8 cellular contexts compared by ENCODE assay signal in genomic region chr7:77537136-77537594, GRCh38. TPM values are rescaled to one million over a fixed set of nuclear protein-coding genes. Genes with fewer than 3 reads are reported as not detected.
DNase-seq lines count a peak whose midpoint lies in the region; ATAC-seq and TF ChIP-seq lines count a peak whose summit lies in the region.

Gene PTPN12 (plus strand): TSS chr7:77537295. CDS start chr7:77537547, 252 bp downstream.

- POLR2A ChIA-PET in IMR-90 (lab: Charles Lee; ENCODE audit: unreplicated experiment): interaction anchor here (0.8 kb wide), 1 partner anchor 107 kb away, joined by 8 read pairs; no protein-coding TSS in a partner anchor

- peak within 1 kb of the TSS; percentile 93 for H3K4me3 Mint-ChIP-seq in activated T-helper 1 cell treated with anti-CD3 and anti-CD28 coated beads, Interleukin-12 subunit alpha, Interleukin-12 subunit beta, Interleukin-2, Interleukin-4 antibody, amounts not matched to agents 30 ng/mL and 10 ng/mL and 1 ng/mL, durations not matched to agents 14 hours and 24 hours and 36 hours

- H2AK5ac ChIP-seq in IMR-90 (ENCODE audit: low read depth, low read length): peak within 1 kb of the TSS; percentile 98

- TF ChIP-seq CTCF in IMR-90 (conservative IDR thresholded peaks at IDR 0.05; ENCODE audit: low read depth, low read length) (no peak), parathyroid adenoma (IDR thresholded peaks at IDR 0.05) (no peak)

- H3K9ac ChIP-seq in IMR-90 (ENCODE audit: low read depth, low read length) (peak within 1 kb of the TSS; percentile 100), parathyroid adenoma (peak within 1 kb of the TSS; percentile 76)

- peak within 1 kb of the TSS; percentile 89 for H3K18ac ChIP-seq in IMR-90 (ENCODE audit: low read depth, low read length)

- H3K4me1 ChIP-seq in IMR-90 (ENCODE audit: control insufficient read depth, insufficient read depth, low read length) (peaks cover 8% of the 10 kb centered on the region), parathyroid adenoma (peaks cover under 1% of the 10 kb centered on the region)

- peak within 1 kb of the TSS; percentile 10; the same call in 1 of the 2 replicates for H2BK20ac ChIP-seq in IMR-90 (ENCODE audit: low read depth, low read length)

- peak; percentile 89 for DNase-seq in COLO668 (lab: John Stamatoyannopoulos, UW; ENCODE audit: unreplicated experiment)
- no peak for DNase-seq in IMR-90
- no peak for DNase-seq in activated T-helper 1 cell treated with anti-CD3 and anti-CD28 coated beads, Interleukin-12 subunit alpha, Interleukin-12 subunit beta, Interleukin-2, Interleukin-4 antibody, amounts not matched to agents 30 ng/mL and 10 ng/mL and 1 ng/mL, durations not matched to agents 14 hours and 24 hours and 36 hours (ENCODE audit: low spot score)
- DNase-seq in Right ventricle myocardium inferior (ENCODE audit: missing footprints): no peak
- DNase-seq in NOMO-1 treated with DMSO at 0.1 percent for 48 hours (lab: John Stamatoyannopoulos, UW; ENCODE audit: unreplicated experiment): no peak
- no peak for DNase-seq in inferior parietal cortex (ENCODE audit: extremely low spot score)

- dilution Hi-C loops in IMR-90 (cut with HindIII; ENCODE audit: low sequenced_read_pairs, unreplicated experiment): no loop called here

- H3K9me3 ChIP-seq in IMR-90 (ENCODE audit: control insufficient read depth, insufficient read depth, low read length) (no peaks in the 10 kb centered on the region), parathyroid adenoma (ENCODE audit: control insufficient read depth, low read length) (no peaks in the 10 kb centered on the region)

- H4K20me1 ChIP-seq in IMR-90 (ENCODE audit: insufficient read depth, low read length): peaks cover 28% of the 10 kb centered on the region

- H2AFZ ChIP-seq in IMR-90 (replicated peaks; ENCODE audit: low read length, poor library complexity) (peak within 1 kb of the TSS; percentile 98), parathyroid adenoma (peak within 1 kb of the TSS; percentile 97)

- 0% methylated on average over 12 of the region's 47 CpGs; no CpG with 5 or more reads in 1 of the 2 experiments for WGBS in IMR-90 (ENCODE audit: extremely low coverage in 2 of 2, insufficient read length in 1 of 2), 2 experiments

- no peak for TF ChIP-seq RAD21 in IMR-90 (IDR thresholded peaks at IDR 0.05; ENCODE audit: low read length)

- no TSS peak for BruUV-seq in IMR-90 (replicated peaks; lab: Mats Ljungman, UMichigan)

- intact Hi-C loops in IMR-90 (cut with micrococcal nuclease) (loop anchor here (5.0 kb wide), 2 partner anchors 125 to 175 kb away; no protein-coding TSS in a partner anchor), Right ventricle myocardium inferior (cut with DNase I) (loop anchor here (2.0 to 5.0 kb wide), 4 partner anchors 35 to 262 kb away; partner anchors contain the start of genes GSAP, PHTF2 and TMEM60)
- intact Hi-C loops in activated T-helper 1 cell treated with anti-CD3 and anti-CD28 coated beads, Interleukin-12 subunit alpha, Interleukin-12 subunit beta, Interleukin-2, Interleukin-4 antibody, amounts not matched to agents 30 ng/mL and 10 ng/mL and 1 ng/mL, durations not matched to agents 14 hours and 24 hours and 36 hours (cut with micrococcal nuclease): loop anchor here (2.0 to 5.0 kb wide), 7 partner anchors 120 to 1178 kb away; partner anchors contain the start of genes CCDC146, GSAP and YWHAG

- H2BK15ac ChIP-seq in IMR-90 (ENCODE audit: low read depth, low read length): peak within 1 kb of the TSS; percentile 92

- peak within 1 kb of the TSS; percentile 99 for H4K91ac ChIP-seq in IMR-90 (ENCODE audit: insufficient read depth, low read depth, low read length)

- H3K14ac ChIP-seq in IMR-90 (replicated peaks; ENCODE audit: low read depth, low read length): peak within 1 kb of the TSS; percentile 99

- H3K23ac ChIP-seq in IMR-90 (ENCODE audit: low read depth, low read length): peak within 1 kb of the TSS; percentile 99

- peak within 1 kb of the TSS; percentile 99 for H3K4ac ChIP-seq in IMR-90 (ENCODE audit: low read depth, low read length)

- H3K27ac ChIP-seq in IMR-90 (ENCODE audit: insufficient read depth, low read length) (peak within 1 kb of the TSS; percentile 99), parathyroid adenoma (peak within 1 kb of the TSS; percentile 89)

- peaks cover 12% of the 10 kb centered on the region; the same call in 1 of the 2 replicates for H3K9me1 ChIP-seq in IMR-90 (ENCODE audit: insufficient read depth, low read length)

- in situ Hi-C loops in IMR-90 (cut with MboI; ENCODE audit: low sequenced_read_pairs): no loop called here

- TF ChIP-seq POLR2A in IMR-90 (IDR thresholded peaks at IDR 0.05; ENCODE audit: low read depth, low read length): no peak

- H3K36me3 ChIP-seq in IMR-90 (ENCODE audit: control insufficient read depth, insufficient read depth, low read length) (no peaks in the 10 kb centered on the region), parathyroid adenoma (ENCODE audit: control insufficient read depth, insufficient read depth, low read length) (no peaks in the 10 kb centered on the region)

- H3K4me3 ChIP-seq in IMR-90 (ENCODE audit: insufficient read depth, low read depth, low read length) (peak within 1 kb of the TSS; percentile 87), parathyroid adenoma (ENCODE audit: low read depth, low read length) (peak within 1 kb of the TSS; percentile 86)

- peak within 1 kb of the TSS; percentile 96 to 98 for H4K8ac ChIP-seq in IMR-90 (ENCODE audit: low read depth in 2 of 2, low read length in 2 of 2)

- ATAC-seq in GM19467 (IDR thresholded peaks at IDR 0.05; ENCODE audit: unreplicated experiment): peak; percentile 32
- peak; percentile 56 for ATAC-seq in IMR-90 (ENCODE audit: low read depth)
- peak; percentile 64 for ATAC-seq in Right ventricle myocardium inferior

- peak within 1 kb of the TSS; percentile 90 for H3K27ac Mint-ChIP-seq in activated T-helper 1 cell treated with anti-CD3 and anti-CD28 coated beads, Interleukin-12 subunit alpha, Interleukin-12 subunit beta, Interleukin-2, Interleukin-4 antibody, amounts not matched to agents 30 ng/mL and 10 ng/mL and 1 ng/mL, durations not matched to agents 14 hours and 24 hours and 36 hours

- H3K9me3 Mint-ChIP-seq in activated T-helper 1 cell treated with anti-CD3 and anti-CD28 coated beads, Interleukin-12 subunit alpha, Interleukin-12 subunit beta, Interleukin-2, Interleukin-4 antibody, amounts not matched to agents 30 ng/mL and 10 ng/mL and 1 ng/mL, durations not matched to agents 14 hours and 24 hours and 36 hours: no peaks in the 10 kb centered on the region

- peak within 1 kb of the TSS; percentile 99 for H3K56ac ChIP-seq in IMR-90 (ENCODE audit: extremely low read depth, insufficient read depth, low read length)

- peak within 1 kb of the TSS; percentile 89 for H2BK120ac ChIP-seq in IMR-90 (ENCODE audit: low read depth, low read length)

- peaks cover 16% of the 10 kb centered on the region for H3K27me3 Mint-ChIP-seq in activated T-helper 1 cell treated with anti-CD3 and anti-CD28 coated beads, Interleukin-12 subunit alpha, Interleukin-12 subunit beta, Interleukin-2, Interleukin-4 antibody, amounts not matched to agents 30 ng/mL and 10 ng/mL and 1 ng/mL, durations not matched to agents 14 hours and 24 hours and 36 hours (ENCODE audit: insufficient read depth)

- peaks cover 15% of the 10 kb centered on the region for H3K79me2 ChIP-seq in parathyroid adenoma

- H4K5ac ChIP-seq in IMR-90 (ENCODE audit: low read depth, low read length): peak within 1 kb of the TSS; percentile 99

- H3K36me3 Mint-ChIP-seq in activated T-helper 1 cell treated with anti-CD3 and anti-CD28 coated beads, Interleukin-12 subunit alpha, Interleukin-12 subunit beta, Interleukin-2, Interleukin-4 antibody, amounts not matched to agents 30 ng/mL and 10 ng/mL and 1 ng/mL, durations not matched to agents 14 hours and 24 hours and 36 hours (ENCODE audit: low read depth): no peaks in the 10 kb centered on the region

- CTCF ChIA-PET in IMR-90 (lab: Yijun Ruan, JAX): no interaction called here

- peak within 1 kb of the TSS; percentile 100 for H3K4me2 ChIP-seq in IMR-90 (ENCODE audit: low read depth, low read length)
- H3K4me2 ChIP-seq in parathyroid adenoma (ENCODE audit: low read length): peak within 1 kb of the TSS; percentile 95

- H3K27me3 ChIP-seq in IMR-90 (ENCODE audit: control insufficient read depth, insufficient read depth, low read length) (no peaks in the 10 kb centered on the region), parathyroid adenoma (ENCODE audit: control insufficient read depth, insufficient read depth, low read length) (no peaks in the 10 kb centered on the region)

- H3K79me1 ChIP-seq in IMR-90 (ENCODE audit: low read depth in 1 of 2, low read length in 2 of 2): peaks cover 0 to 30% of the 10 kb centered on the region in 2 experiments; a peak in 2 of 4 replicates

- peak within 1 kb of the TSS; percentile 96 for H2BK5ac ChIP-seq in IMR-90 (ENCODE audit: low read depth, low read length, poor library complexity, severe bottlenecking)

- H3K4me1 Mint-ChIP-seq in activated T-helper 1 cell treated with anti-CD3 and anti-CD28 coated beads, Interleukin-12 subunit alpha, Interleukin-12 subunit beta, Interleukin-2, Interleukin-4 antibody, amounts not matched to agents 30 ng/mL and 10 ng/mL and 1 ng/mL, durations not matched to agents 14 hours and 24 hours and 36 hours (ENCODE audit: low read depth): peaks cover 11% of the 10 kb centered on the region

- peak within 1 kb of the TSS; percentile 100 for H2AK9ac ChIP-seq in IMR-90 (replicated peaks; ENCODE audit: low read depth, low read length, poor library complexity)

TF ChIP-seq in IMR-90, 13 proteins besides CTCF, POLR2A, EP300 and RAD21:
- peak; percentile 79; the same call in 1 of the 2 replicates for TF ChIP-seq MAZ (IDR thresholded peaks at IDR 0.05; ENCODE audit: borderline replicate concordance, low read depth, low read length)
- TF ChIP-seq, protein P1, sequence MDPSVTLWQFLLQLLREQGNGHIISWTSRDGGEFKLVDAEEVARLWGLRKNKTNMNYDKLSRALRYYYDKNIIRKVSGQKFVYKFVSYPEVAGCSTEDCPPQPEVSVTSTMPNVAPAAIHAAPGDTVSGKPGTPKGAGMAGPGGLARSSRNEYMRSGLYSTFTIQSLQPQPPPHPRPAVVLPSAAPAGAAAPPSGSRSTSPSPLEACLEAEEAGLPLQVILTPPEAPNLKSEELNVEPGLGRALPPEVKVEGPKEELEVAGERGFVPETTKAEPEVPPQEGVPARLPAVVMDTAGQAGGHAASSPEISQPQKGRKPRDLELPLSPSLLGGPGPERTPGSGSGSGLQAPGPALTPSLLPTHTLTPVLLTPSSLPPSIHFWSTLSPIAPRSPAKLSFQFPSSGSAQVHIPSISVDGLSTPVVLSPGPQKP (IDR thresholded peaks at IDR 0.05; ENCODE audit: borderline replicate concordance, low read depth, low read length): no peak
- no peak for TF ChIP-seq RCOR1 (IDR thresholded peaks at IDR 0.05; ENCODE audit: insufficient replicate concordance, low read length)

RNA-seq across cellular contexts. Expression of gene PTPN12, which starts in this region (rescaled TPM):
- 24.7 and 32.2 TPM in 2 replicates for total RNA-seq in IMR-90 (2012; rRNA removed)
- 28.7 and 31.0 TPM in 2 replicates for polyA plus RNA-seq in IMR-90 (2012; rRNA removed)
- 5.7 and 6.4 TPM in 2 replicates for polyA plus RNA-seq in IMR-90 (2012; cell fraction: cytosol; rRNA removed)
- polyA plus RNA-seq in IMR-90 (2012; cell fraction: nucleus; rRNA removed; ENCODE audit: low replicate concordance): 5.1 and 67.4 TPM in 2 replicates
- 10.5 and 13.5 TPM in 2 replicates for total RNA-seq in activated T-helper 1 cell treated with anti-CD3 and anti-CD28 coated beads, Interleukin-12 subunit alpha, Interleukin-12 subunit beta, Interleukin-2, Interleukin-4 antibody, amounts not matched to agents 30 ng/mL and 10 ng/mL and 1 ng/mL, durations not matched to agents 14 hours and 24 hours and 36 hours
- 45.6 TPM for total RNA-seq in Right ventricle myocardium inferior
